Comparison of ENCODE assay signal across 31 cellular contexts in genomic region chr21:29176721-29177120, GRCh38. TPM values are rescaled to one million over a fixed set of nuclear protein-coding genes. Genes with fewer than 3 reads are reported as not detected.
A peak's percentile ranks its signal among the peaks of the same experiment; 100 is the strongest.
DNase-seq lines count a peak whose midpoint lies in the region; ATAC-seq, FAIRE-seq and TF ChIP-seq lines count a peak whose summit lies in the region.
"Had no signal": no experiment of that assay in that cellular context is flagged by ENCODE, and none has a peak within 500 bp of the region (broad histone marks: within the 10 kb centered on the region; RNA-seq: fewer than 3 reads in every experiment).

No MANE protein-coding gene starts in this region.

- H2AFZ ChIP-seq in ACC112 (ENCODE audit: low read length, unreplicated experiment), result no peak overlapping the region

- H3K4me3 ChIP-seq in ACC112 (ENCODE audit: low read depth, low read length), result no peak overlapping the region
- H3K4me3 ChIP-seq in mucosa of descending colon, result no peak overlapping the region
- H3K4me3 ChIP-seq: ovary, SJCRH30 had no signal

- TF ChIP-seq CTCF in mucosa of descending colon (IDR thresholded peaks at IDR 0.05) (no peak), GM20000 (IDR thresholded peaks at IDR 0.05; ENCODE audit: extremely low read depth, missing control alignments) (no peak)

- H3K79me2 ChIP-seq in ACC112 (ENCODE audit: control insufficient read depth, insufficient read depth, low read length, unreplicated experiment), result no peaks in the 10 kb centered on the region

- no peaks in the 10 kb centered on the region for H3K27me3 ChIP-seq in ACC112 (ENCODE audit: insufficient read depth, low read length)
- H3K27me3 ChIP-seq: ovary, SJCRH30 had no signal

- FAIRE-seq in GM12891 (lab: Jason Lieb, UNC), result peak; percentile 89
- FAIRE-seq: small intestine had no signal

- no peak for DNase-seq in GM12891 (ENCODE audit: insufficient read length, low spot score)
- peak; percentile 14 for DNase-seq in OCI-M1 (lab: John Stamatoyannopoulos, UW)
- no peak for DNase-seq in mucosa of descending colon
- no peak for DNase-seq in GM20000 (ENCODE audit: low spot score)
- DNase-seq in SW480 (ENCODE audit: low spot score), result no peak
- DNase-seq: activated CD4-positive, alpha-beta T cell treated with anti-CD3 and anti-CD28 coated beads, Interleukin-2, amount 50 U/mL, for 1 hour; activated gamma-delta T cell treated with Interleukin-2 at 50 U/mL for 16 hours; activated naive CD8-positive, alpha-beta T cell treated with anti-CD3 and anti-CD28 coated beads, Interleukin-2, amount 10 ng/mL, durations not matched to agents 7 days and 5 days; activated T-cell treated with anti-CD3 and anti-CD28 coated beads, Interleukin-2, amount 50 U/mL, for 1 hour; aorta; C1 segment of cervical spinal cord; COR-L47; cortex of kidney; DMS79 treated with DMSO at 0.1 percent for 48 hours; effector memory CD8-positive, alpha-beta T cell; GF-D8; hypothalamus; left cardiac atrium; NCI-H1092 treated with DMSO at 0.1 percent for 48 hours; NCI-H187 treated with DMSO at 0.1 percent for 48 hours; NCI-H2171; NCI-H510A; ovary; SJCRH30; small intestine; stimulated activated naive CD4-positive, alpha-beta T cell; T-cell had no signal

- ATAC-seq in mucosa of descending colon (peak; percentile 10), HG02973 (IDR thresholded peaks at IDR 0.05; ENCODE audit: unreplicated experiment) (no peak)
- ATAC-seq: effector memory CD8-positive, alpha-beta T cell; left cardiac atrium; T-cell; WTC11 had no signal

- H3K36me3 ChIP-seq in ACC112 (ENCODE audit: insufficient read depth, low read length), result no peaks in the 10 kb centered on the region
- no peaks in the 10 kb centered on the region for H3K36me3 ChIP-seq in mucosa of descending colon (ENCODE audit: low read depth)
- H3K36me3 ChIP-seq: ovary, SJCRH30 had no signal

- H3K27ac ChIP-seq in ACC112 (ENCODE audit: low read depth, low read length), result peak overlapping the region; percentile 90; the same call in 1 of the 2 replicates
- H3K27ac ChIP-seq: ovary, SJCRH30 had no signal

- no peaks in the 10 kb centered on the region for H3K9me3 ChIP-seq in mucosa of descending colon
- H3K9me3 ChIP-seq: ovary, SJCRH30 had no signal

- intact Hi-C loops in mucosa of descending colon (cut with DNase I, micrococcal nuclease), result no loop called here

- TF ChIP-seq POLR2A in GM12891 (IDR thresholded peaks at IDR 0.05; ENCODE audit: low read depth, low read length), result no peak

- H3K4me1 ChIP-seq in ACC112 (ENCODE audit: control insufficient read depth, insufficient read depth, low read length, unreplicated experiment) (peaks cover 39% of the 10 kb centered on the region), mucosa of descending colon (ENCODE audit: low read depth) (peaks cover 29% of the 10 kb centered on the region)
- H3K4me1 ChIP-seq: SJCRH30 had no signal

TF ChIP-seq in GM12891, 5 proteins besides CTCF, POLR2A, EP300 and RAD21:
- TF ChIP-seq TAF1 (IDR thresholded peaks at IDR 0.05; ENCODE audit: low read depth, low read length) (no peak), SPI1 (IDR thresholded peaks at IDR 0.05; ENCODE audit: low read depth, low read length) (no peak), POU2F2 (IDR thresholded peaks at IDR 0.05; ENCODE audit: low read depth, low read length) (no peak), PAX5 (IDR thresholded peaks at IDR 0.05; ENCODE audit: insufficient read depth, low read length, severe bottlenecking) (no peak), POLR2AphosphoS5 (IDR thresholded peaks at IDR 0.05; ENCODE audit: low read depth, low read length) (no peak)

RNA-seq across cellular contexts. Expression of gene MAP3K7CL, which starts 46.3 kb away (rescaled TPM):
- polyA plus RNA-seq in GM12891 (2012; ENCODE audit: low read depth, missing spikeins), result 13.5 TPM
- total RNA-seq in mucosa of descending colon, result 1 to 10 TPM; 2.2 to 7.9 (median 4.3) TPM
- total RNA-seq: neural crest cell had no signal
